In genomic region chr6:47655719-47656595, GRCh38 we compare ENCODE assay signal across 9 cellular contexts.
DNase-seq lines count a peak whose midpoint lies in the region; TF ChIP-seq lines count a peak whose summit lies in the region.
"Had no signal": no experiment of that assay in that cellular context is flagged by ENCODE, and none has a peak within 500 bp of the region (broad histone marks: within the 10 kb centered on the region; RNA-seq: fewer than 3 reads in every experiment).

No MANE protein-coding gene starts in this region.

- no peak for TF ChIP-seq CTCF in cardiac fibroblast (IDR thresholded peaks at IDR 0.05; ENCODE audit: low read depth, low read length)

- peak; percentile 85 for DNase-seq in NK-92 treated with Interleukin-12 subunit alpha and Interleukin-12 subunit beta, amount 100 ng/mL, for 24 hours (lab: John Stamatoyannopoulos, UW)
- DNase-seq in NK-92 (lab: John Stamatoyannopoulos, UW; ENCODE audit: unreplicated experiment) (no peak), NOMO-1 treated with DMSO at 0.1 percent for 48 hours (lab: John Stamatoyannopoulos, UW; ENCODE audit: unreplicated experiment) (peak; percentile 57), cardiac fibroblast (ENCODE audit: low read depth in 2 of 2) (peak; percentile 37 to 65), kidney glomerular epithelial cell (lab: John Stamatoyannopoulos, UW) (no peak), SKM-1 treated with dmso at 0.1 percent for 144 hours (lab: John Stamatoyannopoulos, UW; ENCODE audit: unreplicated experiment) (no peak), 8988T (no peak)
- peak; percentile 27 to 30 for DNase-seq in stimulated activated CD4-positive, alpha-beta T cell treated with anti-CD3 and anti-CD28 coated beads, Interleukin-15, amount 100 ng/mL, for 48 hours (ENCODE audit: low read depth in 2 of 2)

- H3K4me3 ChIP-seq in cardiac fibroblast (replicated peaks in 1 of 2; ENCODE audit: low read depth in 2 of 2, low read length in 2 of 2): no peak overlapping the region
- H3K4me3 ChIP-seq: BLaER1 had no signal

Comparison
In these comparisons a context has a peak if more than half of its experiments do, and no peak if none do; other contexts are left out.
1. DNase-seq: peak in NK-92 treated with Interleukin-12 subunit alpha and Interleukin-12 subunit beta, amount 100 ng/mL, for 24 hours (single experiment), NOMO-1 treated with DMSO at 0.1 percent for 48 hours (single experiment), cardiac fibroblast (2 of 2) and stimulated activated CD4-positive, alpha-beta T cell treated with anti-CD3 and anti-CD28 coated beads, Interleukin-15, amount 100 ng/mL, for 48 hours (2 of 2); none in NK-92 (single experiment), kidney glomerular epithelial cell (single experiment), SKM-1 treated with dmso at 0.1 percent for 144 hours (single experiment) and 8988T (single experiment).